9 cellular contexts compared by ENCODE assay signal in the genomic region with DNA sequence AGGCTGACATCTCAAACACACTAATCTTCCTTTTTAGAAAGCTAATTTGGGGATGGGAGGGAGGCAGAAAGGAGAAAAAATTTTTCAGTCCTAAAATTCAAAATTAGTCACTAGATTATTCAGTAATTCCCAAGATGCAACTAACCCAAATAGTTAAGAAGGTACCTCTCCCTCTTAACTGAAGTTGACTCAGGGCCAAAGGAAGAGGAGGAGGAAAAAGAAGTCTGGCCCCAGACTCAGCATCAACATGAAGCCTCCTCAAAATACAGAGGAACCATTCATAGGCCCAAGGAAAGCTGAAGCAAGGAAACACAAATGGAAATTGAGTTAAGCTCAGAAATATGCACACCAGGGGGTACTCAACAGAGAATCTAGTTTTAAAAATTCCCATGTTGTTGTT.
DNase-seq lines count a peak whose midpoint lies in the region; ATAC-seq and TF ChIP-seq lines count a peak whose summit lies in the region.
"Had no signal": no experiment of that assay in that cellular context is flagged by ENCODE, and none has a peak within 500 bp of the region (broad histone marks: within the 10 kb centered on the region; RNA-seq: fewer than 3 reads in every experiment).

No MANE protein-coding gene starts in this region.

- CTCF ChIA-PET in activated naive CD4-positive, alpha-beta T cell treated with anti-CD3 and anti-CD28 coated beads, Interleukin-2, amount 10 ng/mL, durations not matched to agents 7 days and 5 days (lab: Charles Lee) = interaction anchor here (0.6 to 1.5 kb wide), 4 partner anchors 13 to 79 kb away, joined by 3 to 4 read pairs (median 3); no protein-coding TSS in a partner anchor

- peaks cover 11% of the 10 kb centered on the region for H3K36me3 Mint-ChIP-seq in activated naive CD4-positive, alpha-beta T cell treated with anti-CD3 and anti-CD28 coated beads, Interleukin-2, amount 50 U/mL, for 24 hours
- peaks cover 32% of the 10 kb centered on the region for H3K36me3 Mint-ChIP-seq in activated naive CD4-positive, alpha-beta T cell treated with anti-CD3 and anti-CD28 coated beads, Interleukin-2, amount 10 ng/mL, durations not matched to agents 7 days and 5 days

- no peaks in the 10 kb centered on the region for H3K27me3 Mint-ChIP-seq in activated naive CD4-positive, alpha-beta T cell treated with anti-CD3 and anti-CD28 coated beads, Interleukin-2, amount 50 U/mL, for 24 hours
- no peaks in the 10 kb centered on the region for H3K27me3 Mint-ChIP-seq in activated naive CD4-positive, alpha-beta T cell treated with anti-CD3 and anti-CD28 coated beads, Interleukin-2, amount 10 ng/mL, durations not matched to agents 7 days and 5 days

- H3K4me1 Mint-ChIP-seq in activated naive CD4-positive, alpha-beta T cell treated with anti-CD3 and anti-CD28 coated beads, Interleukin-2, amount 50 U/mL, for 24 hours = peaks cover 32% of the 10 kb centered on the region
- H3K4me1 Mint-ChIP-seq in activated naive CD4-positive, alpha-beta T cell treated with anti-CD3 and anti-CD28 coated beads, Interleukin-2, amount 10 ng/mL, durations not matched to agents 7 days and 5 days = peaks cover 22% of the 10 kb centered on the region

- H3K27me3 ChIP-seq in iPS-20b (ENCODE audit: insufficient read depth, low read length) = no peaks in the 10 kb centered on the region
- no peaks in the 10 kb centered on the region for H3K27me3 ChIP-seq in tibial artery

- H3K4me3 ChIP-seq in astrocyte of the cerebellum (ENCODE audit: low read depth, low read length) = no peak overlapping the region
- H3K4me3 ChIP-seq in iPS-20b (ENCODE audit: low read length) = peak overlapping the region; percentile 70
- H3K4me3 ChIP-seq in tibial artery = no peak overlapping the region

- peaks cover 35% of the 10 kb centered on the region for H3K4me1 ChIP-seq in iPS-20b (ENCODE audit: insufficient read depth, low read length)
- H3K4me1 ChIP-seq in tibial artery = peaks cover 0 to 46% (median 24%) of the 10 kb centered on the region in 4 donors

- in situ Hi-C loops in astrocyte of the cerebellum (cut with HindIII; ENCODE audit: low sequenced_read_pairs) = no loop called here

- TF ChIP-seq CTCF in astrocyte of the cerebellum (IDR thresholded peaks at IDR 0.05; ENCODE audit: low read depth, low read length, missing control alignments) = no peak
- TF ChIP-seq CTCF in tibial artery (IDR thresholded peaks at IDR 0.05) = no peak
- TF ChIP-seq CTCF in GM10266 (IDR thresholded peaks at IDR 0.05; ENCODE audit: control insufficient read depth, insufficient read depth, low read depth, missing control alignments) = no peak

- no peak for ATAC-seq in HG03521 (IDR thresholded peaks at IDR 0.05; ENCODE audit: unreplicated experiment)

- intact Hi-C loops in tibial artery (cut with DNase I; ENCODE audit: low total_unique reads) = no loop called here

- H3K27ac Mint-ChIP-seq in activated naive CD4-positive, alpha-beta T cell treated with anti-CD3 and anti-CD28 coated beads, Interleukin-2, amount 50 U/mL, for 24 hours = peak overlapping the region; percentile 81
- no peak overlapping the region for H3K27ac Mint-ChIP-seq in activated naive CD4-positive, alpha-beta T cell treated with anti-CD3 and anti-CD28 coated beads, Interleukin-2, amount 10 ng/mL, durations not matched to agents 7 days and 5 days

- no peak for DNase-seq in activated naive CD4-positive, alpha-beta T cell treated with anti-CD3 and anti-CD28 coated beads, Interleukin-2, amount 10 ng/mL, durations not matched to agents 7 days and 5 days
- DNase-seq in astrocyte of the cerebellum (ENCODE audit: low read depth) = peak; percentile 27
- no peak for DNase-seq in tibial artery
- no peak for DNase-seq in SHP77 treated with DMSO at 0.1 percent for 48 hours (lab: John Stamatoyannopoulos, UW)
- DNase-seq in GM10266 (ENCODE audit: extremely low spot score) = no peak
- DNase-seq: activated CD4-positive, alpha-beta T cell treated with anti-CD3 and anti-CD28 coated beads, Interleukin-2, amount 50 U/mL, for 48 hours had no signal

- H3K27ac ChIP-seq in iPS-20b (ENCODE audit: low read length) (peak overlapping the region; percentile 96), tibial artery (peak overlapping the region; percentile 69 to 70)

- H3K36me3 ChIP-seq in iPS-20b (ENCODE audit: insufficient read depth, low read depth, low read length) (peaks cover 42% of the 10 kb centered on the region), tibial artery (peaks cover 0 to 31% (median 15%) of the 10 kb centered on the region in 3 donors)

- H3K9me3 ChIP-seq in iPS-20b (ENCODE audit: insufficient read depth, low read depth, low read length) (no peaks in the 10 kb centered on the region), tibial artery (no peaks in the 10 kb centered on the region)

- H3K4me3 Mint-ChIP-seq in activated naive CD4-positive, alpha-beta T cell treated with anti-CD3 and anti-CD28 coated beads, Interleukin-2, amount 50 U/mL, for 24 hours = no peak overlapping the region
- no peak overlapping the region for H3K4me3 Mint-ChIP-seq in activated naive CD4-positive, alpha-beta T cell treated with anti-CD3 and anti-CD28 coated beads, Interleukin-2, amount 10 ng/mL, durations not matched to agents 7 days and 5 days

- H3K9me3 Mint-ChIP-seq in activated naive CD4-positive, alpha-beta T cell treated with anti-CD3 and anti-CD28 coated beads, Interleukin-2, amount 50 U/mL, for 24 hours = no peaks in the 10 kb centered on the region
- H3K9me3 Mint-ChIP-seq in activated naive CD4-positive, alpha-beta T cell treated with anti-CD3 and anti-CD28 coated beads, Interleukin-2, amount 10 ng/mL, durations not matched to agents 7 days and 5 days = no peaks in the 10 kb centered on the region

- peak overlapping the region; percentile 86; the same call in 1 of the 2 replicates for H3K9ac ChIP-seq in iPS-20b (ENCODE audit: low read depth, low read length)
